Comparison of ENCODE assay signal across 15 cellular contexts in the genomic region with DNA sequence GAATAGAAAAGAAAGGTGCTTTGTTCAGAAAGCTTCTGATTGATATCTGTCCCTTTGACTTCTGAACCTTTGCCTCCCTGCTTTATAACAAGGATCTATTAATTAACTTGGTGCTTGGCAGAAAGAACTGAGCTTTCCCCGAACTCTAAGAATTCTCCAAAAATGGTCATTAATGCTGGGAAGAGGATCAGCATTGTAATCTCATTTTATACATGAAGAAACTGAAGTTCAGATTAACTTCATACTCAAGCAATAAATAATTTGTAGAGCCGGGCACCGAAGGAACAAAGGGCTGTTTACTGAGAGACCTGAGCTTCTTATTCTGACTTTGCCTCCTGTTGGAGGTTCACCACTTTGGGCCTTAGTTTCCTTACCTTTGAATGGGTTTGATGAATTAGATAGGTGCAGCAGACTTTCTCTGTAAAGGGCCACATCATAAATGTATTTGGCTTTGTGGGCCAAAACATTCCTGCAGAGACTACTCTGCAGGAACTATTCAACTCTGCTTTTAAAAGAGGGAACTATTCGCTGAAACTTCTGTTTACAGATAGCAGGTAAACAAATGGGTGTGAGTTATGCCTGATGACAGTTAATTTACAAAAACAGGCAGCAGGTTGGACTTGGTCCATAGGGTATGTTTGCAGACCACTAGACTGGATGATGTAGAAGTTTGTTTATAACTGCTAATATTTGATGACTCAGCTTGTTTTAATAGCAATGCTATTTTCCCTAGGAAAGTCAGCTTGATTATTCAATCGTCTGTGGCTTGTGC.
A peak's percentile ranks its signal among the peaks of the same experiment; 100 is the strongest.
DNase-seq lines count a peak whose midpoint lies in the region; ATAC-seq and TF ChIP-seq lines count a peak whose summit lies in the region.
"Had no signal": no experiment of that assay in that cellular context is flagged by ENCODE, and none has a peak within 500 bp of the region (broad histone marks: within the 10 kb centered on the region; RNA-seq: fewer than 3 reads in every experiment).

No MANE protein-coding gene starts in this region.

- no peak for TF ChIP-seq EP300 in transverse colon (IDR thresholded peaks at IDR 0.05; ENCODE audit: low read depth)

- H3K4me1 ChIP-seq in left lung (peaks cover 15 to 45% of the 10 kb centered on the region in 2 donors), transverse colon (peaks cover 0 to 53% (median 23%) of the 10 kb centered on the region in 4 donors)
- H3K4me1 ChIP-seq: uterus had no signal

- intact Hi-C loops in left lung (cut with DNase I), result no loop called here
- intact Hi-C loops in transverse colon (cut with DNase I; ENCODE audit: low total_unique reads), result no loop called here

- ATAC-seq in left lung, result peak; percentile 42
- ATAC-seq: naive thymus-derived CD8-positive, alpha-beta T cell; T-helper 17 cell had no signal

- H3K4me3 ChIP-seq in SK-N-MC (peak overlapping the region; percentile 34), left lung (no peak overlapping the region), transverse colon (no peak overlapping the region)
- H3K4me3 ChIP-seq: GM23248, uterus had no signal

- TF ChIP-seq POLR2A in transverse colon (IDR thresholded peaks at IDR 0.05), result no peak

- 30 to 38% methylated on average over 4 to 5 of the region's 5 CpGs for WGBS in transverse colon (ENCODE audit: low coverage in 1 of 2), 2 donors

- in situ Hi-C loops in transverse colon (cut with MboI; ENCODE audit: low pct_ligation_motif_present in 1 of 4, low pct_unique_long_range_greater_than_20kb in 1 of 4, low sequenced_read_pairs in 3 of 4), result no loop called here

- H3K27ac ChIP-seq in SK-N-MC, result peak overlapping the region; percentile 72
- H3K27ac ChIP-seq in left lung, result peak overlapping the region in 1 of 2 donors; percentile 29
- peak overlapping the region; percentile 2 to 44 (median 32) for H3K27ac ChIP-seq in transverse colon
- H3K27ac ChIP-seq: GM23248 had no signal

- H3K9me3 ChIP-seq in SK-N-MC (ENCODE audit: low read depth, low read length) (no peaks in the 10 kb centered on the region), left lung (no peaks in the 10 kb centered on the region), transverse colon (no peaks in the 10 kb centered on the region)
- H3K9me3 ChIP-seq: uterus had no signal

- H3K9ac ChIP-seq in SK-N-MC (ENCODE audit: insufficient read length), result no peak overlapping the region
- H3K9ac ChIP-seq: GM23248 had no signal

- DNase-seq in NCI-H2196 (lab: John Stamatoyannopoulos, UW; ENCODE audit: unreplicated experiment), result peak; percentile 35
- no peak for DNase-seq in NCI-H2196 treated with DMSO at 0.1 percent for 48 hours (lab: John Stamatoyannopoulos, UW; ENCODE audit: unreplicated experiment)
- DNase-seq in SK-N-MC (ENCODE audit: low read depth, low spot score), result no peak
- no peak for DNase-seq in left lung
- DNase-seq in transverse colon, result no peak
- no peak for DNase-seq in DMS153 treated with DMSO at 0.1 percent for 48 hours (lab: John Stamatoyannopoulos, UW; ENCODE audit: unreplicated experiment)
- no peak for DNase-seq in NCI-H146 (lab: John Stamatoyannopoulos, UW)
- no peak for DNase-seq in central memory CD4-positive, alpha-beta T cell
- DNase-seq: activated CD4-positive, CD25-positive, alpha-beta regulatory T cell treated with anti-CD3 and anti-CD28 coated beads, Interleukin-2, amount 50 U/mL, for 72 hours; activated naive CD4-positive, alpha-beta T cell treated with anti-CD3 and anti-CD28 coated beads, Interleukin-2, amount 10 ng/mL, durations not matched to agents 7 days and 5 days; GM23248; naive thymus-derived CD8-positive, alpha-beta T cell; stimulated activated CD4-positive, alpha-beta T cell treated with anti-CD3 and anti-CD28 coated beads, Interleukin-4, amount 100 ng/mL, for 4 hours; T-helper 17 cell; uterus had no signal

- H3K36me3 ChIP-seq in SK-N-MC (ENCODE audit: insufficient read depth, low read length) (no peaks in the 10 kb centered on the region), left lung (no peaks in the 10 kb centered on the region), transverse colon (no peaks in the 10 kb centered on the region)
- H3K36me3 ChIP-seq: uterus had no signal

- H3K27me3 ChIP-seq in left lung (no peaks in the 10 kb centered on the region), transverse colon (no peaks in the 10 kb centered on the region)
- H3K27me3 ChIP-seq: uterus had no signal

- no peak for TF ChIP-seq CTCF in left lung (IDR thresholded peaks at IDR 0.05)
- no peak for TF ChIP-seq CTCF in transverse colon (IDR thresholded peaks at IDR 0.05)
